ENCODE assay signal across 15 cellular contexts in the genomic region with DNA sequence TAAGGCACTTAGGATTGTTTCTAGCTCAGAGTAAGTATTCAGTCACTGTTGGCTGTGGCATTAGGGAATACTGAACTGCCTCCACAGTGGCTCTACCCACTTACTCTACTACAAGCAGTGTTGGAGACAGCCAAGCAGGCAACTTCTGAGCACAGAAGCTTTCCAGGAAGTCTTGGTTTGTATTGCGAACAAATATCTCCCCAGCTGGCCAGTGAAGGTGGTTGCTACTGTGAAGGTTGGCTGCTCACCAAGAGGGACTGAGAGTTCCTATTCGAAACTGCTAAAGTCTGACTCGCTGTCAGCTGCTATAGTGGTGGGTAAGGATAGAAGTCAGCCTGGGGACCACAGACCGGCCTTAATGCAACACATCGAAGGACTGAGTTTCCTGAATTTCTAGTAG.
DNase-seq lines count a peak whose midpoint lies in the region; ATAC-seq lines count a peak whose summit lies in the region.
"Had no signal": no experiment of that assay in that cellular context is flagged by ENCODE, and none has a peak within 500 bp of the region (broad histone marks: within the 10 kb centered on the region; RNA-seq: fewer than 3 reads in every experiment).

No MANE protein-coding gene starts in this region.

- peak; percentile 64 for ATAC-seq in Right ventricle myocardium inferior
- peak; percentile 78 for ATAC-seq in HG02678 (IDR thresholded peaks at IDR 0.05; ENCODE audit: unreplicated experiment)
- ATAC-seq in HG03521 (IDR thresholded peaks at IDR 0.05; ENCODE audit: unreplicated experiment) = peak; percentile 87
- no peak for ATAC-seq in GM18861 (IDR thresholded peaks at IDR 0.05; ENCODE audit: unreplicated experiment)

- intact Hi-C loops in Right ventricle myocardium inferior (cut with DNase I) = no loop called here
- intact Hi-C loops in cardiac septum (cut with DNase I) = no loop called here

- no peak for DNase-seq in Right ventricle myocardium inferior (ENCODE audit: missing footprints)
- DNase-seq in cardiac septum (ENCODE audit: low spot score) = no peak
- DNase-seq in activated CD4-positive, CD25-positive, alpha-beta regulatory T cell treated with anti-CD3 and anti-CD28 coated beads, Interleukin-2, amount 50 U/mL, for 72 hours = no peak
- DNase-seq in NCI-H2196 treated with DMSO at 0.1 percent for 48 hours (lab: John Stamatoyannopoulos, UW; ENCODE audit: unreplicated experiment) = no peak
- DNase-seq in NCI-H187 (lab: John Stamatoyannopoulos, UW) = no peak
- DNase-seq: activated naive CD4-positive, alpha-beta T cell treated with anti-CD3 and anti-CD28 coated beads, Interleukin-2, amount 50 U/mL, for 16 hours; COR-L47; foreskin fibroblast; H9; Karpas-422; NCI-H1930; SHP77 had no signal
